In genomic region chr10:119478111-119479047, GRCh38 we compare ENCODE assay signal across 9 cellular contexts.
DNase-seq lines count a peak whose midpoint lies in the region; ATAC-seq and TF ChIP-seq lines count a peak whose summit lies in the region.
"Had no signal": no experiment of that assay in that cellular context is flagged by ENCODE, and none has a peak within 500 bp of the region (broad histone marks: within the 10 kb centered on the region; RNA-seq: fewer than 3 reads in every experiment).

No MANE protein-coding gene starts in this region.

- intact Hi-C loops in CD4-positive, alpha-beta memory T cell (cut with micrococcal nuclease): loop anchor here (1.0 to 5.0 kb wide), 2 partner anchors 24 to 39 kb away; no protein-coding TSS in a partner anchor
- intact Hi-C loops in activated T-helper 2 cell treated with anti-CD3 and anti-CD28 coated beads, Interferon-gamma antibody, Interleukin-2, Interleukin-4, amounts not matched to agents 10 μg/mL and 5 μg/mL and 100 μg/mL, durations not matched to agents 14 hours and 24 hours and 36 hours (cut with micrococcal nuclease): loop anchor here (2.0 kb wide), 1 partner anchor 18 kb away; no protein-coding TSS in a partner anchor
- intact Hi-C loops in gastrocnemius medialis (cut with DNase I; ENCODE audit: low total_unique reads): no loop called here

- no peak for TF ChIP-seq POLR2A in gastrocnemius medialis (IDR thresholded peaks at IDR 0.05)

- H3K36me3 Mint-ChIP-seq in CD4-positive, alpha-beta memory T cell: no peaks in the 10 kb centered on the region
- H3K36me3 Mint-ChIP-seq in activated T-helper 2 cell treated with anti-CD3 and anti-CD28 coated beads, Interferon-gamma antibody, Interleukin-2, Interleukin-4, amounts not matched to agents 10 μg/mL and 5 μg/mL and 100 μg/mL, durations not matched to agents 14 hours and 24 hours and 36 hours (ENCODE audit: low read depth): no peaks in the 10 kb centered on the region

- peaks cover 24 to 38% (median 30%) of the 10 kb centered on the region in 4 donors for H3K4me1 Mint-ChIP-seq in CD4-positive, alpha-beta memory T cell
- peaks cover 26% of the 10 kb centered on the region for H3K4me1 Mint-ChIP-seq in activated T-helper 2 cell treated with anti-CD3 and anti-CD28 coated beads, Interferon-gamma antibody, Interleukin-2, Interleukin-4, amounts not matched to agents 10 μg/mL and 5 μg/mL and 100 μg/mL, durations not matched to agents 14 hours and 24 hours and 36 hours (ENCODE audit: low read depth)

- CTCF ChIA-PET in CD4-positive, alpha-beta memory T cell (lab: Charles Lee; ENCODE audit: partially characterized antibody): interaction anchor here (0.6 to 3.5 kb wide), 9 partner anchors 10 to 279 kb away, joined by 3 to 18 read pairs (median 6); partner anchors contain the start of gene RGS10

- H3K4me1 ChIP-seq in CD4-positive, alpha-beta memory T cell (ENCODE audit: insufficient read depth, low read length): peaks cover 30% of the 10 kb centered on the region
- H3K4me1 ChIP-seq in gastrocnemius medialis: no peaks in the 10 kb centered on the region

- POLR2A ChIA-PET in CD4-positive, alpha-beta memory T cell (lab: Charles Lee; ENCODE audit: partially characterized antibody): interaction anchor here (0.6 to 3.4 kb wide), 13 partner anchors 9 to 183 kb away, joined by 3 to 16 read pairs (median 4); partner anchors contain the start of genes BAG3, RGS10 and TIAL1

- H3K4me3 ChIP-seq in CD4-positive, alpha-beta memory T cell (ENCODE audit: low read length in 2 of 2): peak overlapping the region in 1 of 2 donors; percentile 13
- H3K4me3 ChIP-seq in gastrocnemius medialis: no peak overlapping the region
- H3K4me3 ChIP-seq: SK-N-MC had no signal

- H3K27me3 Mint-ChIP-seq in CD4-positive, alpha-beta memory T cell: no peaks in the 10 kb centered on the region
- no peaks in the 10 kb centered on the region for H3K27me3 Mint-ChIP-seq in activated T-helper 2 cell treated with anti-CD3 and anti-CD28 coated beads, Interferon-gamma antibody, Interleukin-2, Interleukin-4, amounts not matched to agents 10 μg/mL and 5 μg/mL and 100 μg/mL, durations not matched to agents 14 hours and 24 hours and 36 hours (ENCODE audit: low read depth)

- H3K27ac Mint-ChIP-seq in CD4-positive, alpha-beta memory T cell: peak overlapping the region; percentile 64 to 90 (median 88)
- peak overlapping the region; percentile 46 for H3K27ac Mint-ChIP-seq in activated T-helper 2 cell treated with anti-CD3 and anti-CD28 coated beads, Interferon-gamma antibody, Interleukin-2, Interleukin-4, amounts not matched to agents 10 μg/mL and 5 μg/mL and 100 μg/mL, durations not matched to agents 14 hours and 24 hours and 36 hours

- H3K4me3 Mint-ChIP-seq in CD4-positive, alpha-beta memory T cell: peak overlapping the region; percentile 26 to 85 (median 71)
- peak overlapping the region; percentile 49 for H3K4me3 Mint-ChIP-seq in activated T-helper 2 cell treated with anti-CD3 and anti-CD28 coated beads, Interferon-gamma antibody, Interleukin-2, Interleukin-4, amounts not matched to agents 10 μg/mL and 5 μg/mL and 100 μg/mL, durations not matched to agents 14 hours and 24 hours and 36 hours (ENCODE audit: low read depth)

- H3K27me3 ChIP-seq in CD4-positive, alpha-beta memory T cell (ENCODE audit: insufficient read depth, low read length): no peaks in the 10 kb centered on the region
- peaks cover 11 to 20% (median 16%) of the 10 kb centered on the region in 3 donors for H3K27me3 ChIP-seq in gastrocnemius medialis

- DNase-seq in CD4-positive, alpha-beta memory T cell: peak; percentile 37 to 53 (median 44)
- no peak for DNase-seq in activated T-helper 2 cell treated with anti-CD3 and anti-CD28 coated beads, Interferon-gamma antibody, Interleukin-2, Interleukin-4, amounts not matched to agents 10 μg/mL and 5 μg/mL and 100 μg/mL, durations not matched to agents 14 hours and 24 hours and 36 hours (ENCODE audit: low spot score)
- no peak for DNase-seq in ureter (ENCODE audit: low spot score)
- DNase-seq in iPS-NIHi11 (ENCODE audit: low spot score): no peak
- no peak for DNase-seq in COLO829 (ENCODE audit: low spot score)
- DNase-seq in gastrocnemius medialis: no peak

- no peak for TF ChIP-seq CTCF in gastrocnemius medialis (IDR thresholded peaks at IDR 0.05 in 4 of 5, conservative IDR thresholded peaks at IDR 0.05 in 1 of 5)

- H3K9me3 Mint-ChIP-seq in CD4-positive, alpha-beta memory T cell: no peaks in the 10 kb centered on the region
- H3K9me3 Mint-ChIP-seq in activated T-helper 2 cell treated with anti-CD3 and anti-CD28 coated beads, Interferon-gamma antibody, Interleukin-2, Interleukin-4, amounts not matched to agents 10 μg/mL and 5 μg/mL and 100 μg/mL, durations not matched to agents 14 hours and 24 hours and 36 hours: no peaks in the 10 kb centered on the region

- in situ Hi-C loops in gastrocnemius medialis (cut with MboI; ENCODE audit: low sequenced_read_pairs in 4 of 4): no loop called here

- ATAC-seq in GM19397 (IDR thresholded peaks at IDR 0.05; ENCODE audit: unreplicated experiment) (peak; percentile 80), HG03175 (IDR thresholded peaks at IDR 0.05; ENCODE audit: unreplicated experiment) (peak; percentile 88), gastrocnemius medialis (no peak)

- H3K27ac ChIP-seq in CD4-positive, alpha-beta memory T cell (ENCODE audit: low read depth, low read length): peak overlapping the region; percentile 11
- no peak overlapping the region for H3K27ac ChIP-seq in gastrocnemius medialis
- H3K27ac ChIP-seq: SK-N-MC had no signal

- no peaks in the 10 kb centered on the region for H3K36me3 ChIP-seq in CD4-positive, alpha-beta memory T cell (ENCODE audit: insufficient read depth, low read length)
- no peaks in the 10 kb centered on the region for H3K36me3 ChIP-seq in gastrocnemius medialis

- H3K9me3 ChIP-seq in CD4-positive, alpha-beta memory T cell (ENCODE audit: control insufficient read depth in 1 of 2, low read length in 2 of 2): no peaks in the 10 kb centered on the region
- no peaks in the 10 kb centered on the region for H3K9me3 ChIP-seq in gastrocnemius medialis

Comparison
In these comparisons a context has a peak if more than half of its experiments do, and no peak if none do; other contexts are left out.
1. DNase-seq: peak in CD4-positive, alpha-beta memory T cell (5 of 5); none in activated T-helper 2 cell treated with anti-CD3 and anti-CD28 coated beads, Interferon-gamma antibody, Interleukin-2, Interleukin-4, amounts not matched to agents 10 μg/mL and 5 μg/mL and 100 μg/mL, durations not matched to agents 14 hours and 24 hours and 36 hours (single experiment), ureter (single experiment), iPS-NIHi11 (single experiment), COLO829 (single experiment) and gastrocnemius medialis (0 of 2).
2. ATAC-seq: peak in GM19397 (single experiment) and HG03175 (single experiment); none in gastrocnemius medialis (0 of 2).